Comparison of ENCODE assay signal across 15 cellular contexts in the genomic region with DNA sequence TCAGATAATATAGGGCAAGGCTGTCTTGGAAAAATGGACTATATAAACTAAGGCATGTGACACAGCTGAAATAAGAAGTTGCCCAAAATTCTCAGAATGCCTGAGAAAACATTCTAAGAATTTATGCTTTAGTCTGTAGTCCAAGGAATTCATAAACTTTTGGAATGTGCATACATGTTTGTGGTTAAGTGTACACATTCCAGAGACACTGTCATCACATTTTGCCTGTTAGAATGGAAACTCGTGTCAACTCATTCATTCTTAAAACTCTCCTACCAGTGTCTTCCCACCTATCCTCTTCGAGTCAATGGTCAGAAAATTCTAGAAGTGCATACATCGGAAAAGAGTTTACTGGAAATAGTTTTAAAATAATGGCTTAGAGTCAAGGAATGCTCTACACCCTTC.
DNase-seq lines count a peak whose midpoint lies in the region; ATAC-seq, FAIRE-seq and TF ChIP-seq lines count a peak whose summit lies in the region.
"Had no signal": no experiment of that assay in that cellular context is flagged by ENCODE, and none has a peak within 500 bp of the region (broad histone marks: within the 10 kb centered on the region; RNA-seq: fewer than 3 reads in every experiment).

No MANE protein-coding gene starts in this region.

- TF ChIP-seq EP300 in HepG2 (IDR thresholded peaks at IDR 0.05; ENCODE audit: low read depth in 2 of 2, low read length in 2 of 2) (no peak), HepG2 (CRISPR knock-in tag; IDR thresholded peaks at IDR 0.05; ENCODE audit: borderline replicate concordance) (no peak)

- TF ChIP-seq POLR2A in HepG2 (IDR thresholded peaks at IDR 0.05; ENCODE audit: insufficient read depth in 1 of 2, low read depth in 2 of 2, low read length in 2 of 2) (no peak), right lobe of liver (IDR thresholded peaks at IDR 0.05) (no peak), body of pancreas (IDR thresholded peaks at IDR 0.05) (no peak)

- H3K4me2 ChIP-seq in HepG2 (ENCODE audit: low read depth, low read length) = no peak overlapping the region

- H3K36me3 ChIP-seq in HepG2 (replicated peaks in 1 of 2; ENCODE audit: control insufficient read depth in 1 of 2, insufficient read depth in 2 of 2, low read length in 2 of 2) (no peaks in the 10 kb centered on the region), right lobe of liver (no peaks in the 10 kb centered on the region), kidney epithelial cell (ENCODE audit: control insufficient read depth, insufficient read depth, low read length) (no peaks in the 10 kb centered on the region), body of pancreas (replicated peaks in 1 of 2; ENCODE audit: insufficient read depth in 1 of 2, low read depth in 2 of 2) (no peaks in the 10 kb centered on the region)
- H3K36me3 ChIP-seq: Peyer's patch, sigmoid colon had no signal

- no peak overlapping the region for H3K9ac ChIP-seq in HepG2 (ENCODE audit: insufficient read depth, low read depth, low read length)

- H3K9me3 ChIP-seq in HepG2 (ENCODE audit: low read length) (peaks cover 72% of the 10 kb centered on the region), right lobe of liver (no peaks in the 10 kb centered on the region), body of pancreas (no peaks in the 10 kb centered on the region)
- H3K9me3 ChIP-seq: Peyer's patch, sigmoid colon had no signal

- no peak for FAIRE-seq in HepG2 (lab: Jason Lieb, UNC)
- FAIRE-seq: TTC549 had no signal

- ATAC-seq in HepG2 (no peak), right lobe of liver (no peak), left cardiac atrium (no peak), body of pancreas (no peak), GM19023 (IDR thresholded peaks at IDR 0.05; ENCODE audit: unreplicated experiment) (no peak)
- ATAC-seq: effector memory CD8-positive, alpha-beta T cell had no signal

- no peaks in the 10 kb centered on the region for H4K20me1 ChIP-seq in HepG2 (ENCODE audit: insufficient read depth, low read length)

- no peaks in the 10 kb centered on the region for H3K79me2 ChIP-seq in HepG2 (ENCODE audit: insufficient read depth, low read length)

- H3K27ac ChIP-seq in HepG2 (ENCODE audit: extremely low read length, insufficient read depth, low read length) (no peak overlapping the region), right lobe of liver (no peak overlapping the region), body of pancreas (no peak overlapping the region)
- H3K27ac ChIP-seq: Peyer's patch, sigmoid colon had no signal

- in situ Hi-C loops in HepG2 (cut with HindIII; ENCODE audit: extremely low pct_ligation_motif_present, low pct_unique_long_range_greater_than_20kb) = no loop called here
- in situ Hi-C loops in astrocyte of the cerebellum (cut with HindIII; ENCODE audit: low sequenced_read_pairs) = loop anchor here (25.0 kb wide), 1 partner anchor 100 kb away; no protein-coding TSS in a partner anchor

- CTCF ChIA-PET in HepG2 (lab: Yijun Ruan, JAX; ENCODE audit: low intra/inter-chr PET ratio, low total read pairs) = no interaction called here

- POLR2A ChIA-PET in HepG2 (lab: Yijun Ruan, JAX) = no interaction called here

- 35% methylated on average over 3 of the region's 3 CpGs for WGBS in HepG2 (ENCODE audit: low lambda C conversion rate)
- WGBS in right lobe of liver (ENCODE audit: insufficient coverage, low coverage, low lambda C conversion rate, missing lambda C conversion rate) = 40% methylated on average over 3 of the region's 3 CpGs
- 78 to 82% methylated on average over 3 of the region's 3 CpGs for WGBS in body of pancreas, 2 donors

- H3K27me3 ChIP-seq in HepG2 (ENCODE audit: control insufficient read depth in 1 of 2, insufficient read depth in 2 of 2, low read length in 2 of 2) (no peaks in the 10 kb centered on the region), right lobe of liver (no peaks in the 10 kb centered on the region), kidney epithelial cell (ENCODE audit: control insufficient read depth, insufficient read depth, low read length) (no peaks in the 10 kb centered on the region), body of pancreas (no peaks in the 10 kb centered on the region)
- H3K27me3 ChIP-seq: Peyer's patch, sigmoid colon had no signal

- TF ChIP-seq CTCF in HepG2 (CRISPR knock-in tag; IDR thresholded peaks at IDR 0.05) = no peak
- no peak for TF ChIP-seq CTCF in right lobe of liver (IDR thresholded peaks at IDR 0.05)
- TF ChIP-seq CTCF in astrocyte of the cerebellum (IDR thresholded peaks at IDR 0.05; ENCODE audit: low read depth, low read length, missing control alignments) = no peak
- TF ChIP-seq CTCF in kidney epithelial cell (IDR thresholded peaks at IDR 0.05; ENCODE audit: insufficient read depth, low read length, poor library complexity, severe bottlenecking) = no peak
- TF ChIP-seq CTCF in body of pancreas (IDR thresholded peaks at IDR 0.05) = no peak

- TF ChIP-seq RAD21 in HepG2 (CRISPR knock-in tag; IDR thresholded peaks at IDR 0.05) = no peak

- H3K4me1 ChIP-seq in HepG2 (ENCODE audit: insufficient read depth, low read length) (no peaks in the 10 kb centered on the region), right lobe of liver (no peaks in the 10 kb centered on the region), body of pancreas (no peaks in the 10 kb centered on the region)
- H3K4me1 ChIP-seq: Peyer's patch had no signal

- no TSS peak for BruUV-seq in HepG2 (replicated peaks; lab: Mats Ljungman, UMichigan)

- intact Hi-C loops in HepG2 (cut with micrococcal nuclease; ENCODE audit: unreplicated experiment) = no loop called here
- intact Hi-C loops in right lobe of liver (cut with DNase I) = no loop called here
- intact Hi-C loops in left cardiac atrium (cut with DNase I) = no loop called here
- intact Hi-C loops in body of pancreas (cut with DNase I) = no loop called here

- DNase-seq in HepG2 (ENCODE audit: low spot score) (peak; percentile 1), right lobe of liver (no peak), astrocyte of the cerebellum (ENCODE audit: low read depth) (peak; percentile 67), kidney epithelial cell (ENCODE audit: low read depth) (peak; percentile 42), left cardiac atrium (no peak), body of pancreas (no peak)
- no peak for DNase-seq in stimulated activated CD4-positive, alpha-beta T cell treated with anti-CD3 and anti-CD28 coated beads, Interleukin-2, amount 100 ng/mL, for 24 hours
- DNase-seq: 8988T; activated CD8-positive, alpha-beta memory T cell treated with anti-CD3 and anti-CD28 coated beads, Interleukin-2, amount 50 U/mL, for 4 hours; effector memory CD8-positive, alpha-beta T cell; NCI-H345; Peyer's patch; sigmoid colon had no signal

- H2AFZ ChIP-seq in HepG2 (ENCODE audit: low read length) = no peak overlapping the region

- H3K4me3 ChIP-seq in HepG2 (replicated peaks in 1 of 3; ENCODE audit: insufficient read depth in 1 of 3, low read depth in 2 of 3, low read length in 3 of 3) = no peak overlapping the region
- H3K4me3 ChIP-seq in right lobe of liver = no peak overlapping the region
- no peak overlapping the region for H3K4me3 ChIP-seq in astrocyte of the cerebellum (ENCODE audit: low read depth, low read length)
- no peak overlapping the region for H3K4me3 ChIP-seq in kidney epithelial cell (ENCODE audit: low read depth, low read length)
- H3K4me3 ChIP-seq in body of pancreas = no peak overlapping the region
- H3K4me3 ChIP-seq: Peyer's patch, sigmoid colon had no signal

TF ChIP-seq in HepG2, 621 proteins besides CTCF, POLR2A, EP300 and RAD21 (continues in another document):
- TF ChIP-seq ZNF34 (CRISPR knock-in tag; IDR thresholded peaks at IDR 0.05; ENCODE audit: borderline replicate concordance) (no peak), DNMT3B (CRISPR knock-in tag; conservative IDR thresholded peaks at IDR 0.05) (no peak), TBX2 (CRISPR knock-in tag; IDR thresholded peaks at IDR 0.05; ENCODE audit: borderline replicate concordance) (no peak), NCOA2 (CRISPR knock-in tag; IDR thresholded peaks at IDR 0.05) (no peak)
- TF ChIP-seq, protein P1, sequence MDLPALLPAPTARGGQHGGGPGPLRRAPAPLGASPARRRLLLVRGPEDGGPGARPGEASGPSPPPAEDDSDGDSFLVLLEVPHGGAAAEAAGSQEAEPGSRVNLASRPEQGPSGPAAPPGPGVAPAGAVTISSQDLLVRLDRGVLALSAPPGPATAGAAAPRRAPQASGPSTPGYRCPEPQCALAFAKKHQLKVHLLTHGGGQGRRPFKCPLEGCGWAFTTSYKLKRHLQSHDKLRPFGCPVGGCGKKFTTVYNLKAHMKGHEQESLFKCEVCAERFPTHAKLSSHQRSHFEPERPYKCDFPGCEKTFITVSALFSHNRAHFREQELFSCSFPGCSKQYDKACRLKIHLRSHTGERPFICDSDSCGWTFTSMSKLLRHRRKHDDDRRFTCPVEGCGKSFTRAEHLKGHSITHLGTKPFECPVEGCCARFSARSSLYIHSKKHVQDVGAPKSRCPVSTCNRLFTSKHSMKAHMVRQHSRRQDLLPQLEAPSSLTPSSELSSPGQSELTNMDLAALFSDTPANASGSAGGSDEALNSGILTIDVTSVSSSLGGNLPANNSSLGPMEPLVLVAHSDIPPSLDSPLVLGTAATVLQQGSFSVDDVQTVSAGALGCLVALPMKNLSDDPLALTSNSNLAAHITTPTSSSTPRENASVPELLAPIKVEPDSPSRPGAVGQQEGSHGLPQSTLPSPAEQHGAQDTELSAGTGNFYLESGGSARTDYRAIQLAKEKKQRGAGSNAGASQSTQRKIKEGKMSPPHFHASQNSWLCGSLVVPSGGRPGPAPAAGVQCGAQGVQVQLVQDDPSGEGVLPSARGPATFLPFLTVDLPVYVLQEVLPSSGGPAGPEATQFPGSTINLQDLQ (CRISPR knock-in tag; IDR thresholded peaks at IDR 0.05) = no peak
- TF ChIP-seq, protein P2, sequence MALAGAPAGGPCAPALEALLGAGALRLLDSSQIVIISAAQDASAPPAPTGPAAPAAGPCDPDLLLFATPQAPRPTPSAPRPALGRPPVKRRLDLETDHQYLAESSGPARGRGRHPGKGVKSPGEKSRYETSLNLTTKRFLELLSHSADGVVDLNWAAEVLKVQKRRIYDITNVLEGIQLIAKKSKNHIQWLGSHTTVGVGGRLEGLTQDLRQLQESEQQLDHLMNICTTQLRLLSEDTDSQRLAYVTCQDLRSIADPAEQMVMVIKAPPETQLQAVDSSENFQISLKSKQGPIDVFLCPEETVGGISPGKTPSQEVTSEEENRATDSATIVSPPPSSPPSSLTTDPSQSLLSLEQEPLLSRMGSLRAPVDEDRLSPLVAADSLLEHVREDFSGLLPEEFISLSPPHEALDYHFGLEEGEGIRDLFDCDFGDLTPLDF (CRISPR knock-in tag; IDR thresholded peaks at IDR 0.05) = no peak
- TF ChIP-seq, protein P3, sequence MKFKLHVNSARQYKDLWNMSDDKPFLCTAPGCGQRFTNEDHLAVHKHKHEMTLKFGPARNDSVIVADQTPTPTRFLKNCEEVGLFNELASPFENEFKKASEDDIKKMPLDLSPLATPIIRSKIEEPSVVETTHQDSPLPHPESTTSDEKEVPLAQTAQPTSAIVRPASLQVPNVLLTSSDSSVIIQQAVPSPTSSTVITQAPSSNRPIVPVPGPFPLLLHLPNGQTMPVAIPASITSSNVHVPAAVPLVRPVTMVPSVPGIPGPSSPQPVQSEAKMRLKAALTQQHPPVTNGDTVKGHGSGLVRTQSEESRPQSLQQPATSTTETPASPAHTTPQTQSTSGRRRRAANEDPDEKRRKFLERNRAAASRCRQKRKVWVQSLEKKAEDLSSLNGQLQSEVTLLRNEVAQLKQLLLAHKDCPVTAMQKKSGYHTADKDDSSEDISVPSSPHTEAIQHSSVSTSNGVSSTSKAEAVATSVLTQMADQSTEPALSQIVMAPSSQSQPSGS (CRISPR knock-in tag; IDR thresholded peaks at IDR 0.05) = no peak

Comparison
In these comparisons a context has a peak if more than half of its experiments do, and no peak if none do; other contexts are left out.
1. DNase-seq: peak in HepG2 (single experiment), astrocyte of the cerebellum (single experiment) and kidney epithelial cell (single experiment); none in right lobe of liver (0 of 3), left cardiac atrium (single experiment), body of pancreas (0 of 4) and stimulated activated CD4-positive, alpha-beta T cell treated with anti-CD3 and anti-CD28 coated beads, Interleukin-2, amount 100 ng/mL, for 24 hours (0 of 2).